15 cellular contexts compared by ENCODE assay signal in the genomic region with DNA sequence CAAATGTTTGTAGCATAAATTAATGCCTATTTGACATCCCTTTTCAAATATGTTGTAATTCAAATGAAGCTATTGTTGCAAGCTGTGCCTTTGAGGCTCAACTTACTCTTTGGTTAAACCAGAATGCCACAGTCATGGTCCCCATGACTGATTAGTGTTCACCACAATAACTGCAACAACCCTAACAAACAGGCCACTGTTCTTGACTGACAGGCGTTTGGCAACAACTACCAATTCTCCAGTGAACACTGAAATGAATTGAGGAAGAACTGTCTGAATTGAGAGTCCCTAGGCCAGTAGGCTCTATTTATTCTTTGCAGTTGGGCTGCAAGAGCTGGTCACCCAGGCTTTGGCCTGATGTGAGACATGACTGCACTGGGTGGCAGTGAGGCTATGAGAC. TPM values are rescaled to one million over a fixed set of nuclear protein-coding genes. Genes with fewer than 3 reads are reported as not detected.
DNase-seq lines count a peak whose midpoint lies in the region; ATAC-seq and TF ChIP-seq lines count a peak whose summit lies in the region.
"Had no signal": no experiment of that assay in that cellular context is flagged by ENCODE, and none has a peak within 500 bp of the region (broad histone marks: within the 10 kb centered on the region; RNA-seq: fewer than 3 reads in every experiment).

No MANE protein-coding gene starts in this region.

- TF ChIP-seq POLR2A in gastrocnemius medialis (IDR thresholded peaks at IDR 0.05), result no peak

- in situ Hi-C loops in SK-MEL-5 (cut with HindIII; ENCODE audit: low pct_unique_long_range_greater_than_20kb, low sequenced_read_pairs), result no loop called here
- in situ Hi-C loops in gastrocnemius medialis (cut with MboI; ENCODE audit: low sequenced_read_pairs in 4 of 4), result no loop called here

- DNase-seq in HT1080 (ENCODE audit: low read depth) (peak; percentile 26), SK-MEL-5 (ENCODE audit: low read depth, low spot score) (peak; percentile 98), fibroblast of peridontal ligament (ENCODE audit: extremely low read depth) (peak; percentile 18), pons (ENCODE audit: low spot score) (peak; percentile 100), gastrocnemius medialis (no peak), UCSD-AML1 (lab: John Stamatoyannopoulos, UW; ENCODE audit: unreplicated experiment) (no peak), NCI-H524 treated with DMSO at 0.1 percent for 48 hours (lab: John Stamatoyannopoulos, UW) (no peak)
- DNase-seq: activated naive CD8-positive, alpha-beta T cell treated with anti-CD3 and anti-CD28 coated beads for 36 hours; CD4-positive, CD25-positive, alpha-beta regulatory T cell; GOT3; naive B cell; NCI-H146; NCI-H774 had no signal

- no peak overlapping the region for H3K4me3 ChIP-seq in gastrocnemius medialis

- H3K4me1 ChIP-seq in gastrocnemius medialis, result no peaks in the 10 kb centered on the region

- no peak for TF ChIP-seq CTCF in gastrocnemius medialis (IDR thresholded peaks at IDR 0.05 in 4 of 5, conservative IDR thresholded peaks at IDR 0.05 in 1 of 5)

- no peaks in the 10 kb centered on the region for H3K27me3 ChIP-seq in gastrocnemius medialis

- H3K27ac ChIP-seq in gastrocnemius medialis, result no peak overlapping the region

- no peak for ATAC-seq in activated CD4-positive, CD25-positive, alpha-beta regulatory T cell treated with anti-CD3 and anti-CD28 coated beads, Interleukin-2, amount 50 U/mL, for 24 hours
- no peak for ATAC-seq in gastrocnemius medialis
- ATAC-seq: Right ventricle myocardium inferior had no signal

- intact Hi-C loops in gastrocnemius medialis (cut with DNase I; ENCODE audit: low total_unique reads), result no loop called here

- H3K9me3 ChIP-seq in gastrocnemius medialis, result no peaks in the 10 kb centered on the region

- H3K36me3 ChIP-seq in gastrocnemius medialis, result no peaks in the 10 kb centered on the region

RNA-seq across cellular contexts. Expression of gene TMEM167B, which starts 6.6 kb away (rescaled TPM):
- total RNA-seq in HT1080 (2014; rRNA removed; shearing (Covaris generic)), result 7.5 and 10.6 TPM in 2 replicates
- 13.7 and 15.7 TPM in 2 replicates for polyA plus RNA-seq in HT1080 (2015; cell fraction: cytosol; rRNA removed)
- 8.7 and 9.9 TPM in 2 replicates for polyA plus RNA-seq in HT1080 (2015; cell fraction: nucleus; rRNA removed)
- 13.3 and 21.1 TPM in 2 replicates for total RNA-seq in SK-MEL-5 (2014; rRNA removed; shearing (Covaris generic))
- polyA plus RNA-seq in SK-MEL-5 (2015; cell fraction: cytosol; rRNA removed), result 15.8 and 20.7 TPM in 2 replicates
- 11.9 and 13.0 TPM in 2 replicates for polyA plus RNA-seq in SK-MEL-5 (2015; cell fraction: nucleus; rRNA removed)
- 10 to 100 TPM; 17.5 to 26.3 (median 21.8) TPM for total RNA-seq in gastrocnemius medialis

RNA-seq across cellular contexts. Expression of gene TAF13, which starts 8.1 kb away (rescaled TPM):
- 52.5 and 60.0 TPM in 2 replicates for total RNA-seq in HT1080 (2014; rRNA removed; shearing (Covaris generic))
- polyA plus RNA-seq in HT1080 (2015; cell fraction: cytosol; rRNA removed), result 90.6 and 109 TPM in 2 replicates
- polyA plus RNA-seq in HT1080 (2015; cell fraction: nucleus; rRNA removed), result 30.2 and 36.1 TPM in 2 replicates
- 41.8 and 44.1 TPM in 2 replicates for total RNA-seq in SK-MEL-5 (2014; rRNA removed; shearing (Covaris generic))
- 57.1 and 61.8 TPM in 2 replicates for polyA plus RNA-seq in SK-MEL-5 (2015; cell fraction: cytosol; rRNA removed)
- polyA plus RNA-seq in SK-MEL-5 (2015; cell fraction: nucleus; rRNA removed), result 7.0 and 12.4 TPM in 2 replicates
- total RNA-seq in gastrocnemius medialis, result 10 to 100 TPM; 28.8 to 83.3 (median 65.5) TPM

RNA-seq across cellular contexts. Expression of gene ELAPOR1, which starts 30.0 kb away (rescaled TPM):
- total RNA-seq in HT1080 (2014; rRNA removed; shearing (Covaris generic)), result 0.73 and 1.3 TPM in 2 replicates
- polyA plus RNA-seq in HT1080 (2015; cell fraction: cytosol; rRNA removed), result 1.1 and 1.3 TPM in 2 replicates
- 1.4 and 1.7 TPM in 2 replicates for polyA plus RNA-seq in HT1080 (2015; cell fraction: nucleus; rRNA removed)
- total RNA-seq in SK-MEL-5 (2014; rRNA removed; shearing (Covaris generic)), result 0.35 TPM in 1 of 2 replicates, not detected in the other
- 0.03 TPM in 1 of 2 replicates, not detected in the other for polyA plus RNA-seq in SK-MEL-5 (2015; cell fraction: cytosol; rRNA removed)
- 0.38 TPM in 1 of 2 replicates, not detected in the other for polyA plus RNA-seq in SK-MEL-5 (2015; cell fraction: nucleus; rRNA removed)
- total RNA-seq in gastrocnemius medialis, result under 1 TPM in 1 of 4 donors, not detected in 3; 0.17 TPM

RNA-seq across cellular contexts. Expression of gene WDR47, which starts 42.0 kb away (rescaled TPM):
- 9.2 and 16.6 TPM in 2 replicates for total RNA-seq in HT1080 (2014; rRNA removed; shearing (Covaris generic))
- 4.1 and 5.6 TPM in 2 replicates for polyA plus RNA-seq in HT1080 (2015; cell fraction: cytosol; rRNA removed)
- polyA plus RNA-seq in HT1080 (2015; cell fraction: nucleus; rRNA removed), result 11.4 and 12.9 TPM in 2 replicates
- 6.2 and 7.9 TPM in 2 replicates for total RNA-seq in SK-MEL-5 (2014; rRNA removed; shearing (Covaris generic))
- polyA plus RNA-seq in SK-MEL-5 (2015; cell fraction: cytosol; rRNA removed), result 4.2 and 5.9 TPM in 2 replicates
- polyA plus RNA-seq in SK-MEL-5 (2015; cell fraction: nucleus; rRNA removed), result 7.3 and 10.0 TPM in 2 replicates
- 10 to 100 TPM; 13.9 to 18.8 (median 17.5) TPM for total RNA-seq in gastrocnemius medialis

Comparison
In these comparisons a context has a peak if more than half of its experiments do, and no peak if none do; other contexts are left out.
1. DNase-seq: peak in HT1080 (single experiment), SK-MEL-5 (single experiment), fibroblast of peridontal ligament (single experiment) and pons (single experiment); none in gastrocnemius medialis (0 of 2), UCSD-AML1 (single experiment) and NCI-H524 treated with DMSO at 0.1 percent for 48 hours (single experiment).